1 cellular context compared by ENCODE assay signal in the genomic region with DNA sequence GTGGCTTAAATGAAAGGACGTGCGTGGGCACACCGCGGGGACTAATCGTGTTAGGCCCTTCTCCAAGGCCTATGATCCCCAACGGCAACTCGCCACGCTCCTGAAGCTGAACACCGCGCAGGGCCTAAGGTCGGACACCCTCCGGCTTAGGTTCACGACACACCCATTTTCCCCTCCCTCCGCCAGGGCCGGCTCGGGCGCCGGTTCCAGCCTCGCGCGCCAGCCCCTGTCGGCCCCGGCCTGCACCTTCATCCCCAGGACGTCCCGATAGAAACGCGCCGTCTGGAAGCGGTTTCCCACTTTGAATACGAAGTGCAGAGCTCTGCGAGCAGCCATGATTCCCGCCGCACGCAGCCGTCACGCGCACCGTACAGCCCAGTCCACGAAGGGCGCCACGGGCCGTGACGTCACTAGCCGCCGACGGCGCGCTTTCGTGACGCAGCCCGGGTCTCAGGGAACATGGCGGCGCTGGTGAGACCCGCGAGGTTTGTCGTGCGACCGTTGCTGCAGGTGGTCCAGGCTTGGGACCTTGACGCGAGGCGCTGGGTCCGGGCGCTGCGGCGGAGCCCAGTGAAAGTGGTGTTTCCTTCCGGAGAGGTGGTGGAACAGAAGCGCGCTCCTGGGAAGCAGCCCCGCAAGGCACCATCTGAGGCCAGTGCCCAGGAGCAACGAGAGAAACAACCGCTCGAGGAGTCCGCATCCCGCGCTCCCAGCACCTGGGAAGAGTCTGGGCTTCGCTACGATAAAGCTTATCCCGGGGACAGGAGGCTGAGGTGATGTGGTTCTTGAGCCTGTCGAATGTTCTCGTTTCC.
TF ChIP-seq lines count a peak whose summit lies in the region.

A gene with protein sequence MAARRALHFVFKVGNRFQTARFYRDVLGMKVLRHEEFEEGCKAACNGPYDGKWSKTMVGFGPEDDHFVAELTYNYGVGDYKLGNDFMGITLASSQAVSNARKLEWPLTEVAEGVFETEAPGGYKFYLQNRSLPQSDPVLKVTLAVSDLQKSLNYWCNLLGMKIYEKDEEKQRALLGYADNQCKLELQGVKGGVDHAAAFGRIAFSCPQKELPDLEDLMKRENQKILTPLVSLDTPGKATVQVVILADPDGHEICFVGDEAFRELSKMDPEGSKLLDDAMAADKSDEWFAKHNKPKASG (minus strand): TSS at position 361 of the 812 bp plus-strand sequence. CDS start 25 bp downstream, at position 336.
A gene with protein sequence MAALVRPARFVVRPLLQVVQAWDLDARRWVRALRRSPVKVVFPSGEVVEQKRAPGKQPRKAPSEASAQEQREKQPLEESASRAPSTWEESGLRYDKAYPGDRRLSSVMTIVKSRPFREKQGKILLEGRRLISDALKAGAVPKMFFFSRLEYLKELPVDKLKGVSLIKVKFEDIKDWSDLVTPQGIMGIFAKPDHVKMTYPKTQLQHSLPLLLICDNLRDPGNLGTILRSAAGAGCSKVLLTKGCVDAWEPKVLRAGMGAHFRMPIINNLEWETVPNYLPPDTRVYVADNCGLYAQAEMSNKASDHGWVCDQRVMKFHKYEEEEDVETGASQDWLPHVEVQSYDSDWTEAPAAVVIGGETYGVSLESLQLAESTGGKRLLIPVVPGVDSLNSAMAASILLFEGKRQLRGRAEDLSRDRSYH (plus strand): TSS at position 434 of the 812 bp plus-strand sequence. CDS start 26 bp downstream, at position 460.

TF ChIP-seq in HepG2, 621 proteins besides CTCF, POLR2A, EP300 and RAD21 (continued from another document and continues in another):
- TF ChIP-seq, protein P1, sequence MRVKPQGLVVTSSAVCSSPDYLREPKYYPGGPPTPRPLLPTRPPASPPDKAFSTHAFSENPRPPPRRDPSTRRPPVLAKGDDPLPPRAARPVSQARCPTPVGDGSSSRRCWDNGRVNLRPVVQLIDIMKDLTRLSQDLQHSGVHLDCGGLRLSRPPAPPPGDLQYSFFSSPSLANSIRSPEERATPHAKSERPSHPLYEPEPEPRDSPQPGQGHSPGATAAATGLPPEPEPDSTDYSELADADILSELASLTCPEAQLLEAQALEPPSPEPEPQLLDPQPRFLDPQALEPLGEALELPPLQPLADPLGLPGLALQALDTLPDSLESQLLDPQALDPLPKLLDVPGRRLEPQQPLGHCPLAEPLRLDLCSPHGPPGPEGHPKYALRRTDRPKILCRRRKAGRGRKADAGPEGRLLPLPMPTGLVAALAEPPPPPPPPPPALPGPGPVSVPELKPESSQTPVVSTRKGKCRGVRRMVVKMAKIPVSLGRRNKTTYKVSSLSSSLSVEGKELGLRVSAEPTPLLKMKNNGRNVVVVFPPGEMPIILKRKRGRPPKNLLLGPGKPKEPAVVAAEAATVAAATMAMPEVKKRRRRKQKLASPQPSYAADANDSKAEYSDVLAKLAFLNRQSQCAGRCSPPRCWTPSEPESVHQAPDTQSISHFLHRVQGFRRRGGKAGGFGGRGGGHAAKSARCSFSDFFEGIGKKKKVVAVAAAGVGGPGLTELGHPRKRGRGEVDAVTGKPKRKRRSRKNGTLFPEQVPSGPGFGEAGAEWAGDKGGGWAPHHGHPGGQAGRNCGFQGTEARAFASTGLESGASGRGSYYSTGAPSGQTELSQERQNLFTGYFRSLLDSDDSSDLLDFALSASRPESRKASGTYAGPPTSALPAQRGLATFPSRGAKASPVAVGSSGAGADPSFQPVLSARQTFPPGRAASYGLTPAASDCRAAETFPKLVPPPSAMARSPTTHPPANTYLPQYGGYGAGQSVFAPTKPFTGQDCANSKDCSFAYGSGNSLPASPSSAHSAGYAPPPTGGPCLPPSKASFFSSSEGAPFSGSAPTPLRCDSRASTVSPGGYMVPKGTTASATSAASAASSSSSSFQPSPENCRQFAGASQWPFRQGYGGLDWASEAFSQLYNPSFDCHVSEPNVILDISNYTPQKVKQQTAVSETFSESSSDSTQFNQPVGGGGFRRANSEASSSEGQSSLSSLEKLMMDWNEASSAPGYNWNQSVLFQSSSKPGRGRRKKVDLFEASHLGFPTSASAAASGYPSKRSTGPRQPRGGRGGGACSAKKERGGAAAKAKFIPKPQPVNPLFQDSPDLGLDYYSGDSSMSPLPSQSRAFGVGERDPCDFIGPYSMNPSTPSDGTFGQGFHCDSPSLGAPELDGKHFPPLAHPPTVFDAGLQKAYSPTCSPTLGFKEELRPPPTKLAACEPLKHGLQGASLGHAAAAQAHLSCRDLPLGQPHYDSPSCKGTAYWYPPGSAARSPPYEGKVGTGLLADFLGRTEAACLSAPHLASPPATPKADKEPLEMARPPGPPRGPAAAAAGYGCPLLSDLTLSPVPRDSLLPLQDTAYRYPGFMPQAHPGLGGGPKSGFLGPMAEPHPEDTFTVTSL (CRISPR knock-in tag; IDR thresholded peaks at IDR 0.05; ENCODE audit: borderline replicate concordance) = peak; percentile 72; the same call in 1 of the 2 replicates
- peak; percentile 65 for TF ChIP-seq SMYD3 (CRISPR knock-in tag; IDR thresholded peaks at IDR 0.05)
- TF ChIP-seq MATR3 (CRISPR knock-in tag; IDR thresholded peaks at IDR 0.05) = no peak
- TF ChIP-seq ZNF451 (CRISPR knock-in tag; IDR thresholded peaks at IDR 0.05) = 0 out of 2 replicates have a peak, but pooled peaks have one; percentile 66
- TF ChIP-seq TAF15 (IDR thresholded peaks at IDR 0.05; ENCODE audit: low read depth, low read length, poor library complexity, severe bottlenecking) = no peak
- peak; percentile 94 for TF ChIP-seq TGIF2 (CRISPR knock-in tag; IDR thresholded peaks at IDR 0.05)
- no peak for TF ChIP-seq ZFP36 (IDR thresholded peaks at IDR 0.05; ENCODE audit: borderline replicate concordance, low read depth, low read length, partially characterized antibody)
- TF ChIP-seq CBFB (CRISPR knock-in tag; IDR thresholded peaks at IDR 0.05) = peak; percentile 95
- TF ChIP-seq, protein P2, sequence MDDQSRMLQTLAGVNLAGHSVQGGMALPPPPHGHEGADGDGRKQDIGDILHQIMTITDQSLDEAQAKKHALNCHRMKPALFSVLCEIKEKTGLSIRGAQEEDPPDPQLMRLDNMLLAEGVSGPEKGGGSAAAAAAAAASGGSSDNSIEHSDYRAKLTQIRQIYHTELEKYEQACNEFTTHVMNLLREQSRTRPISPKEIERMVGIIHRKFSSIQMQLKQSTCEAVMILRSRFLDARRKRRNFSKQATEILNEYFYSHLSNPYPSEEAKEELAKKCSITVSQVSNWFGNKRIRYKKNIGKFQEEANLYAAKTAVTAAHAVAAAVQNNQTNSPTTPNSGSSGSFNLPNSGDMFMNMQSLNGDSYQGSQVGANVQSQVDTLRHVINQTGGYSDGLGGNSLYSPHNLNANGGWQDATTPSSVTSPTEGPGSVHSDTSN (CRISPR knock-in tag; IDR thresholded peaks at IDR 0.05; ENCODE audit: borderline replicate concordance) = no peak; the same call in 1 of the 2 replicates
- no peak for TF ChIP-seq CC2D1A (CRISPR knock-in tag; IDR thresholded peaks at IDR 0.05)
- TF ChIP-seq RCOR2 (CRISPR knock-in tag; IDR thresholded peaks at IDR 0.05) = no peak
- TF ChIP-seq, protein P3, sequence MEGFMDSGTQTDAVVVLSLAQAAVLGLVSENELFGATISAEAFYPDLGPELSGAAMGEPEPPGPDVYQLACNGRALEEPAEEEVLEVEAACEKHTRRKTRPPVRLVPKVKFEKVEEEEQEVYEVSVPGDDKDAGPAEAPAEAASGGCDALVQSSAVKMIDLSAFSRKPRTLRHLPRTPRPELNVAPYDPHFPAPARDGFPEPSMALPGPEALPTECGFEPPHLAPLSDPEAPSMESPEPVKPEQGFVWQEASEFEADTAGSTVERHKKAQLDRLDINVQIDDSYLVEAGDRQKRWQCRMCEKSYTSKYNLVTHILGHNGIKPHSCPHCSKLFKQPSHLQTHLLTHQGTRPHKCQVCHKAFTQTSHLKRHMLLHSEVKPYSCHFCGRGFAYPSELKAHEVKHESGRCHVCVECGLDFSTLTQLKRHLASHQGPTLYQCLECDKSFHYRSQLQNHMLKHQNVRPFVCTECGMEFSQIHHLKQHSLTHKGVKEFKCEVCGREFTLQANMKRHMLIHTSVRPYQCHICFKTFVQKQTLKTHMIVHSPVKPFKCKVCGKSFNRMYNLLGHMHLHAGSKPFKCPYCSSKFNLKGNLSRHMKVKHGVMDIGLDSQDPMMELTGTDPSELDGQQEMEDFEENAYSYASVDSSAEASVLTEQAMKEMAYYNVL (CRISPR knock-in tag; IDR thresholded peaks at IDR 0.05; ENCODE audit: borderline replicate concordance) = peak; percentile 71; the same call in 1 of the 2 replicates
- TF ChIP-seq JDP2 (CRISPR knock-in tag; IDR thresholded peaks at IDR 0.05; ENCODE audit: borderline replicate concordance) = no peak
- TF ChIP-seq HCFC1 (IDR thresholded peaks at IDR 0.05; ENCODE audit: low read depth, low read length) = peak; percentile 79
- 0 out of 2 replicates have a peak, but pooled peaks have one; percentile 80 for TF ChIP-seq ZNF550 (CRISPR knock-in tag; IDR thresholded peaks at IDR 0.05; ENCODE audit: borderline replicate concordance)
- no peak for TF ChIP-seq ZNF44 (CRISPR knock-in tag; IDR thresholded peaks at IDR 0.05)
- TF ChIP-seq SNAI1 (CRISPR knock-in tag; IDR thresholded peaks at IDR 0.05; ENCODE audit: borderline replicate concordance) = no peak
- no peak for TF ChIP-seq ATM (IDR thresholded peaks at IDR 0.05; ENCODE audit: borderline replicate concordance)
- TF ChIP-seq TCF7 (IDR thresholded peaks at IDR 0.05; ENCODE audit: low read depth) = 0 out of 2 replicates have a peak, but pooled peaks have one; percentile 13
- TF ChIP-seq EZH2 (conservative IDR thresholded peaks at IDR 0.05; ENCODE audit: low read depth, low read length) = no peak
- TF ChIP-seq MAFG (CRISPR knock-in tag; IDR thresholded peaks at IDR 0.05) = no peak
- TF ChIP-seq NR2C2 (CRISPR knock-in tag; IDR thresholded peaks at IDR 0.05; ENCODE audit: borderline replicate concordance) = peak; percentile 88
- TF ChIP-seq AHR (CRISPR knock-in tag; IDR thresholded peaks at IDR 0.05) = peak; percentile 59; the same call in 1 of the 2 replicates
- TF ChIP-seq, protein P4, sequence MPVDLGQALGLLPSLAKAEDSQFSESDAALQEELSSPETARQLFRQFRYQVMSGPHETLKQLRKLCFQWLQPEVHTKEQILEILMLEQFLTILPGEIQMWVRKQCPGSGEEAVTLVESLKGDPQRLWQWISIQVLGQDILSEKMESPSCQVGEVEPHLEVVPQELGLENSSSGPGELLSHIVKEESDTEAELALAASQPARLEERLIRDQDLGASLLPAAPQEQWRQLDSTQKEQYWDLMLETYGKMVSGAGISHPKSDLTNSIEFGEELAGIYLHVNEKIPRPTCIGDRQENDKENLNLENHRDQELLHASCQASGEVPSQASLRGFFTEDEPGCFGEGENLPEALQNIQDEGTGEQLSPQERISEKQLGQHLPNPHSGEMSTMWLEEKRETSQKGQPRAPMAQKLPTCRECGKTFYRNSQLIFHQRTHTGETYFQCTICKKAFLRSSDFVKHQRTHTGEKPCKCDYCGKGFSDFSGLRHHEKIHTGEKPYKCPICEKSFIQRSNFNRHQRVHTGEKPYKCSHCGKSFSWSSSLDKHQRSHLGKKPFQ (CRISPR knock-in tag; IDR thresholded peaks at IDR 0.05; ENCODE audit: insufficient replicate concordance) = peak; percentile 41
- peak; percentile 60; the same call in 1 of the 2 replicates for TF ChIP-seq ZKSCAN8 (CRISPR knock-in tag; IDR thresholded peaks at IDR 0.05; ENCODE audit: borderline replicate concordance)
- TF ChIP-seq, protein P5, sequence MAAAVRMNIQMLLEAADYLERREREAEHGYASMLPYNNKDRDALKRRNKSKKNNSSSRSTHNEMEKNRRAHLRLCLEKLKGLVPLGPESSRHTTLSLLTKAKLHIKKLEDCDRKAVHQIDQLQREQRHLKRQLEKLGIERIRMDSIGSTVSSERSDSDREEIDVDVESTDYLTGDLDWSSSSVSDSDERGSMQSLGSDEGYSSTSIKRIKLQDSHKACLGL (CRISPR knock-in tag; IDR thresholded peaks at IDR 0.05) = peak; percentile 98
- TF ChIP-seq ZFAT (CRISPR knock-in tag; conservative IDR thresholded peaks at IDR 0.05) = no peak
- TF ChIP-seq ZNF350 (CRISPR knock-in tag; IDR thresholded peaks at IDR 0.05; ENCODE audit: borderline replicate concordance, low read depth) = peak; percentile 94
- no peak for TF ChIP-seq ZNF207 (IDR thresholded peaks at IDR 0.05; ENCODE audit: borderline replicate concordance)
- TF ChIP-seq RFXAP (CRISPR knock-in tag; IDR thresholded peaks at IDR 0.05; ENCODE audit: borderline replicate concordance) = no peak; the same call in 1 of the 2 replicates
- peak; percentile 92 for TF ChIP-seq POGZ (CRISPR knock-in tag; IDR thresholded peaks at IDR 0.05)
- no peak; the same call in 1 of the 2 replicates for TF ChIP-seq CBX5 (CRISPR knock-in tag; IDR thresholded peaks at IDR 0.05; ENCODE audit: borderline replicate concordance)
- TF ChIP-seq, protein P6, sequence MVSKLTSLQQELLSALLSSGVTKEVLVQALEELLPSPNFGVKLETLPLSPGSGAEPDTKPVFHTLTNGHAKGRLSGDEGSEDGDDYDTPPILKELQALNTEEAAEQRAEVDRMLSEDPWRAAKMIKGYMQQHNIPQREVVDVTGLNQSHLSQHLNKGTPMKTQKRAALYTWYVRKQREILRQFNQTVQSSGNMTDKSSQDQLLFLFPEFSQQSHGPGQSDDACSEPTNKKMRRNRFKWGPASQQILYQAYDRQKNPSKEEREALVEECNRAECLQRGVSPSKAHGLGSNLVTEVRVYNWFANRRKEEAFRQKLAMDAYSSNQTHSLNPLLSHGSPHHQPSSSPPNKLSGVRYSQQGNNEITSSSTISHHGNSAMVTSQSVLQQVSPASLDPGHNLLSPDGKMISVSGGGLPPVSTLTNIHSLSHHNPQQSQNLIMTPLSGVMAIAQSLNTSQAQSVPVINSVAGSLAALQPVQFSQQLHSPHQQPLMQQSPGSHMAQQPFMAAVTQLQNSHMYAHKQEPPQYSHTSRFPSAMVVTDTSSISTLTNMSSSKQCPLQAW (CRISPR knock-in tag; IDR thresholded peaks at IDR 0.05) = peak; percentile 95
- TF ChIP-seq KLF9 (CRISPR knock-in tag; IDR thresholded peaks at IDR 0.05; ENCODE audit: low read depth) = peak; percentile 98
- no peak for TF ChIP-seq SOX6 (IDR thresholded peaks at IDR 0.05)
- TF ChIP-seq SOX6 (CRISPR knock-in tag; IDR thresholded peaks at IDR 0.05) = peak; percentile 74; the same call in 1 of the 2 replicates
- TF ChIP-seq, protein P7, sequence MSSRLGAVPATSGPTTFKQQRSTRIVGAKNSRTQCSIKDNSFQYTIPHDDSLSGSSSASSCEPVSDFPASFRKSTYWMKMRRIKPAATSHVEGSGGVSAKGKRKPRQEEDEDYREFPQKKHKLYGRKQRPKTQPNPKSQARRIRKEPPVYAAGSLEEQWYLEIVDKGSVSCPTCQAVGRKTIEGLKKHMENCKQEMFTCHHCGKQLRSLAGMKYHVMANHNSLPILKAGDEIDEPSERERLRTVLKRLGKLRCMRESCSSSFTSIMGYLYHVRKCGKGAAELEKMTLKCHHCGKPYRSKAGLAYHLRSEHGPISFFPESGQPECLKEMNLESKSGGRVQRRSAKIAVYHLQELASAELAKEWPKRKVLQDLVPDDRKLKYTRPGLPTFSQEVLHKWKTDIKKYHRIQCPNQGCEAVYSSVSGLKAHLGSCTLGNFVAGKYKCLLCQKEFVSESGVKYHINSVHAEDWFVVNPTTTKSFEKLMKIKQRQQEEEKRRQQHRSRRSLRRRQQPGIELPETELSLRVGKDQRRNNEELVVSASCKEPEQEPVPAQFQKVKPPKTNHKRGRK (CRISPR knock-in tag; IDR thresholded peaks at IDR 0.05) = no peak
- TF ChIP-seq NFATC3 (CRISPR knock-in tag; IDR thresholded peaks at IDR 0.05) = peak; percentile 89; the same call in 1 of the 2 replicates
- TF ChIP-seq ZNF782 (CRISPR knock-in tag; IDR thresholded peaks at IDR 0.05; ENCODE audit: borderline replicate concordance) = peak; percentile 88
- TF ChIP-seq ATF7 (IDR thresholded peaks at IDR 0.05) = peak; percentile 88
- peak; percentile 81; the same call in 1 of the 2 replicates for TF ChIP-seq ATF7 (CRISPR knock-in tag; IDR thresholded peaks at IDR 0.05)
- TF ChIP-seq KAT2B (IDR thresholded peaks at IDR 0.05; ENCODE audit: borderline replicate concordance, low read depth, low read length) = no peak
- peak; percentile 89; the same call in 1 of the 2 replicates for TF ChIP-seq ZNF136 (CRISPR knock-in tag; IDR thresholded peaks at IDR 0.05; ENCODE audit: low read depth)
- TF ChIP-seq ZNF577 (CRISPR knock-in tag; IDR thresholded peaks at IDR 0.05; ENCODE audit: borderline replicate concordance, low read depth) = no peak
- peak; percentile 63; the same call in 1 of the 2 replicates for TF ChIP-seq ZNF563 (CRISPR knock-in tag; IDR thresholded peaks at IDR 0.05)
